29 cellular contexts compared by ENCODE assay signal in the genomic region with DNA sequence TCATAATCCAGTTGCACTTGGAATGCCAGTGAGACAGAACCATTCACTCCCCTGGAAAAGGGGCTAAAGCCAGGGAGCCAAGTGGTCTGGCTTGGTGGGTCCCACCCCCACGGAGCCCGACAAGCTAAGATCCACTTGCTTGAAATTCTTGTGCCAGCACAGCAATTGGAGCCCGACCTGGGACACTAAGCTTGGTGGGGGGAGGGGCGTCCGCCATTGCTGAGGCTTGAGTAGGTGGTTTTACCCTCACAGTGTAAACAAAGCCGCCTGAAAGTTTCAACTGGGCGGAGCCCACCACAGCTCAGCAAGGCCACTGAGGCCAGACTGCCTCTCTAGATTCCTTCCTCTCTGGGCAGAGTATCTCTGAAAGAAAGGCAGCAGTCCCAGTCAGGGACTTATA.
"Had no signal": no experiment of that assay in that cellular context is flagged by ENCODE, and none has a peak within 500 bp of the region (broad histone marks: within the 10 kb centered on the region; RNA-seq: fewer than 3 reads in every experiment).

No MANE protein-coding gene starts in this region.

- H3K4me1 ChIP-seq: colonic mucosa, esophagus squamous epithelium, heart right ventricle, lower lobe of right lung, pancreas, right lobe of liver, stomach, thyroid gland had no signal

- H3K36me3 Mint-ChIP-seq: immature natural killer cell; memory B cell; naive B cell; natural killer cell treated with Interleukin-12 subunit alpha and Interleukin-12 subunit beta and Interleukin-15 and Interleukin-18, amount 100 ng/mL, for 72 hours; stimulated activated effector memory CD8-positive, alpha-beta T cell treated with anti-CD3 and anti-CD28 coated beads, Interleukin-12 subunit alpha, Interleukin-12 subunit beta, amount 100 ng/mL, for 72 hours; type B pancreatic cell had no signal

- H3K27me3 Mint-ChIP-seq: dendritic cell treated with granulocyte-macrophage colony-stimulating factor and Interleukin-4, amounts not matched to agents 40 ng/mL and 50 ng/mL, for 4 days; naive B cell; natural killer cell treated with Interleukin-12 subunit alpha and Interleukin-12 subunit beta and Interleukin-15 and Interleukin-18, amount 100 ng/mL, for 72 hours; type B pancreatic cell had no signal

- H3K4me1 Mint-ChIP-seq: immature natural killer cell; memory B cell; naive B cell; neural crest cell; stimulated activated effector memory CD8-positive, alpha-beta T cell treated with anti-CD3 and anti-CD28 coated beads, Interleukin-12 subunit alpha, Interleukin-12 subunit beta, amount 100 ng/mL, for 72 hours had no signal

- H3K9me3 ChIP-seq: colonic mucosa, esophagus squamous epithelium, lower lobe of right lung, neutrophil, pancreas, right lobe of liver, thyroid gland had no signal

- H3K27ac Mint-ChIP-seq: dendritic cell treated with granulocyte-macrophage colony-stimulating factor and Interleukin-4, amounts not matched to agents 40 ng/mL and 50 ng/mL, for 4 days; immature natural killer cell; memory B cell; naive B cell; natural killer cell treated with Interleukin-12 subunit alpha and Interleukin-12 subunit beta and Interleukin-15 and Interleukin-18, amount 100 ng/mL, for 72 hours; stimulated activated effector memory CD8-positive, alpha-beta T cell treated with anti-CD3 and anti-CD28 coated beads, Interleukin-12 subunit alpha, Interleukin-12 subunit beta, amount 100 ng/mL, for 72 hours; type B pancreatic cell had no signal

- H3K4me3 ChIP-seq: colonic mucosa, esophagus squamous epithelium, heart right ventricle, lower lobe of right lung, pancreas, right lobe of liver, stomach, thyroid gland had no signal

- H3K27me3 ChIP-seq: colonic mucosa, esophagus squamous epithelium, heart right ventricle, neutrophil, pancreas, right lobe of liver, thyroid gland had no signal

- DNase-seq: colonic mucosa; effector CD8-positive, alpha-beta T cell; erythroblast; esophagus squamous epithelium; foreskin melanocyte; glutamatergic neuron; heart right ventricle; hippocampal formation; immature natural killer cell; islet precursor cell; left ventricle myocardium superior; lower lobe of right lung; naive B cell; retina; right lobe of liver; stimulated activated CD4-positive, alpha-beta T cell treated with anti-CD3 and anti-CD28 coated beads, Interleukin-2, amount 100 ng/mL, for 24 hours; stimulated activated CD4-positive, alpha-beta T cell treated with anti-CD3 and anti-CD28 coated beads, Interleukin-4, amount 100 ng/mL, for 24 hours; stimulated activated naive CD4-positive, alpha-beta T cell treated with Interleukin-2 at 50 U/mL for 16 hours; stomach; thyroid gland had no signal

- H3K9me3 Mint-ChIP-seq: type B pancreatic cell had no signal

- H3K36me3 ChIP-seq: colonic mucosa, esophagus squamous epithelium, heart right ventricle, lower lobe of right lung, neutrophil, pancreas, stomach, thyroid gland had no signal

- H3K4me3 Mint-ChIP-seq: dendritic cell treated with granulocyte-macrophage colony-stimulating factor and Interleukin-4, amounts not matched to agents 40 ng/mL and 50 ng/mL, for 4 days; immature natural killer cell; memory B cell; naive B cell; natural killer cell treated with Interleukin-12 subunit alpha and Interleukin-12 subunit beta and Interleukin-15 and Interleukin-18, amount 100 ng/mL, for 72 hours; neural crest cell; stimulated activated effector memory CD8-positive, alpha-beta T cell treated with anti-CD3 and anti-CD28 coated beads, Interleukin-12 subunit alpha, Interleukin-12 subunit beta, amount 100 ng/mL, for 72 hours; type B pancreatic cell had no signal

- FAIRE-seq: endometrium, pancreas had no signal

- ATAC-seq: heart right ventricle; left ventricle myocardium superior; lower lobe of right lung; natural killer cell treated with Interleukin-12 subunit alpha and Interleukin-12 subunit beta and Interleukin-15 and Interleukin-18, amount 100 ng/mL, for 72 hours; pancreas; right lobe of liver; stimulated activated effector memory CD8-positive, alpha-beta T cell treated with anti-CD3 and anti-CD28 coated beads, Interleukin-12 subunit alpha, Interleukin-12 subunit beta, amount 100 ng/mL, for 72 hours had no signal

- H3K27ac ChIP-seq: colonic mucosa, esophagus squamous epithelium, heart right ventricle, lower lobe of right lung, neutrophil, pancreas, right lobe of liver, stomach, thyroid gland had no signal
